8 cellular contexts compared by ENCODE assay signal in the genomic region with DNA sequence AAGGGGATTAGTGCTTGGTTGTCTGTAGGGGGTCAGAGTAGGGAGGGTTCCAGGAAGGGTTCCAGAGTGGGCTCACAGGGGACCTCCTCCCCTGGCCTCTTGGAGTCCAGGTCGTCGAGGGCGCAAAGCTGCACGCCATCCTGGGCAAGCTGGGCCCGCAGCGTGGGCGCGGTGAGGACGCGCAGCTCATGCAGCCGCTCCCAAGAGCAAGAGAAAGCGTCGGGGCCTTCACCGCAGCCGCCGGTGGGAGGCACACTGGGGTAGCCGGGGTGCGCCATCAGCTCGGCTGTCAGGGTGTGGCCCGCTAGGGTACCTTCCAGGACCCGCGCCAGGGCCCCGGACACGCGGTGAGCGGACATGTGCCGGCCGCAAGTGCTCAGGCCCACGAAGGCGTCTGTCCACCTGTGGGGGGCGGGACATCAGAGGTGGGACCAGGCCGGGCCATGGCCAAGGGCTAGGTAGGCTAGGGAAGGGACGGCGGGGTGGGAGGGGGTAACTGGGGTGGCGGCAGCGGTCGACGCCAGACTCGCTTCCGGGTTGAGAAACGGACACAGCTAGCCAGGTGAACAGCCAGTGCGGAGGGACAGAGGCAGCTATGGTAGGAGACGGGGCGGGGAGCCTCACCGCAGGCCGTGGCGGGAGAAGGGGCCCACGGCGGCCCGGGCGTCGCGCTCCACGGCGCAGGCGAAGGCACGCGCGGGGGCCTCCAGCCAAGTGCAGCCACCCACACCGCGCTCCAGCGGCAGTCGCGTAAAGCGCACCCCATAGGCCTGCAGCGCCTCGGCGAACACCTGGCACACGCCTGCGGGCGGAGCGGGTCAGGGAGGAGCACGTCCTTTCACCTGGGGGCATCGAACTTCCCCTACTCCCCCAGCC. TPM values are rescaled to one million over a fixed set of nuclear protein-coding genes. Genes with fewer than 3 reads are reported as not detected.
DNase-seq lines count a peak whose midpoint lies in the region; ATAC-seq and TF ChIP-seq lines count a peak whose summit lies in the region.

No MANE protein-coding gene starts in this region.

- TF ChIP-seq CTCF in Peyer's patch (IDR thresholded peaks at IDR 0.05) = no peak
- TF ChIP-seq CTCF in fibroblast of mammary gland (conservative IDR thresholded peaks at IDR 0.05; ENCODE audit: control insufficient read depth, insufficient read depth, low read depth, low read length) = no peak
- TF ChIP-seq CTCF in prostate gland (IDR thresholded peaks at IDR 0.05) = no peak

- ATAC-seq in GM21526 (IDR thresholded peaks at IDR 0.05; ENCODE audit: low FRiP score, unreplicated experiment) (peak; percentile 28), GM19324 (IDR thresholded peaks at IDR 0.05; ENCODE audit: low FRiP score, unreplicated experiment) (no peak), GM19395 (IDR thresholded peaks at IDR 0.05; ENCODE audit: unreplicated experiment) (no peak)

- no peak for TF ChIP-seq POLR2A in Peyer's patch (IDR thresholded peaks at IDR 0.05)
- no peak for TF ChIP-seq POLR2A in prostate gland (IDR thresholded peaks at IDR 0.05)

- 64% methylated on average over 67 of the region's 74 CpGs for WGBS in prostate gland

- H3K27me3 ChIP-seq in Peyer's patch (no peaks in the 10 kb centered on the region), prostate gland (replicated peaks; ENCODE audit: insufficient read depth) (no peaks in the 10 kb centered on the region)

- H3K4me1 ChIP-seq in Peyer's patch (peaks cover 0 to 16% (median 10%) of the 10 kb centered on the region in 4 donors), prostate gland (replicated peaks) (peaks cover 15% of the 10 kb centered on the region)

- H3K9me3 ChIP-seq in Peyer's patch (no peaks in the 10 kb centered on the region), prostate gland (no peaks in the 10 kb centered on the region)

- H3K36me3 ChIP-seq in Peyer's patch (peaks cover 0 to 16% (median 0%) of the 10 kb centered on the region in 3 donors), prostate gland (no peaks in the 10 kb centered on the region)

- intact Hi-C loops in prostate gland (cut with DNase I) = no loop called here

- H3K4me3 ChIP-seq in Peyer's patch (peak overlapping the region; percentile 84 to 98 (median 90)), fibroblast of mammary gland (ENCODE audit: control insufficient read depth, low read depth, low read length) (peak overlapping the region; percentile 77), prostate gland (peak overlapping the region; percentile 74 to 92)

- DNase-seq in Peyer's patch (peak in 2 of 3 donors; percentile 27 to 55), fibroblast of mammary gland (ENCODE audit: low read depth) (no peak), prostate gland (ENCODE audit: low spot score) (no peak), ureter (ENCODE audit: low spot score) (no peak), SHP77 treated with DMSO at 0.1 percent for 48 hours (lab: John Stamatoyannopoulos, UW) (no peak)

- H3K27ac ChIP-seq in Peyer's patch = peak overlapping the region; percentile 78 to 97 (median 88)
- H3K27ac ChIP-seq in prostate gland = no peak overlapping the region

RNA-seq across cellular contexts. Expression of a gene that starts 1.2 kb away (rescaled TPM):
- 10 to 100 TPM; 36.3 to 54.2 (median 38.8) TPM for total RNA-seq in Peyer's patch
- total RNA-seq in prostate gland = 10 to 100 TPM; 44.9 to 74.1 TPM
- 27.2 TPM for total RNA-seq in ureter

RNA-seq across cellular contexts. Expression of a gene that starts 3.9 kb away (rescaled TPM):
- 1 to 10 TPM in 1 of 4 donors, under 1 TPM in 1, not detected in 2; 0.80 to 2.6 TPM for total RNA-seq in Peyer's patch
- total RNA-seq in prostate gland = 1 to 10 TPM in 1 of 2 donors, under 1 TPM in 1; 0.27 to 3.1 TPM
- 0.57 TPM for total RNA-seq in ureter

RNA-seq across cellular contexts. Expression of a gene that starts 13.5 kb away (rescaled TPM):
- total RNA-seq in Peyer's patch (10 to 100 TPM; 14.9 to 49.2 (median 30.0) TPM), prostate gland (10 to 100 TPM; 30.5 to 87.2 TPM), ureter (28.1 TPM)

RNA-seq across cellular contexts. Expression of a gene that starts 37.2 kb away (rescaled TPM):
- total RNA-seq in Peyer's patch (100 to 1,000 TPM in 1 of 4 donors, 10 to 100 TPM in 3; 55.0 to 131 (median 92.4) TPM), prostate gland (10 to 100 TPM; 45.4 to 63.2 TPM), ureter (62.9 TPM)

Comparison
In these comparisons a context has a peak if more than half of its experiments do, and no peak if none do; other contexts are left out.
1. DNase-seq: peak in Peyer's patch (2 of 3); none in fibroblast of mammary gland (single experiment), prostate gland (single experiment), ureter (single experiment) and SHP77 treated with DMSO at 0.1 percent for 48 hours (single experiment).
2. H3K27ac ChIP-seq: peak in Peyer's patch (4 of 4); none in prostate gland (0 of 2).
3. Peak in every context shown above with its lines, with median percentiles within 50 percentile points of each other: H3K4me3 ChIP-seq.